In the genomic region with DNA sequence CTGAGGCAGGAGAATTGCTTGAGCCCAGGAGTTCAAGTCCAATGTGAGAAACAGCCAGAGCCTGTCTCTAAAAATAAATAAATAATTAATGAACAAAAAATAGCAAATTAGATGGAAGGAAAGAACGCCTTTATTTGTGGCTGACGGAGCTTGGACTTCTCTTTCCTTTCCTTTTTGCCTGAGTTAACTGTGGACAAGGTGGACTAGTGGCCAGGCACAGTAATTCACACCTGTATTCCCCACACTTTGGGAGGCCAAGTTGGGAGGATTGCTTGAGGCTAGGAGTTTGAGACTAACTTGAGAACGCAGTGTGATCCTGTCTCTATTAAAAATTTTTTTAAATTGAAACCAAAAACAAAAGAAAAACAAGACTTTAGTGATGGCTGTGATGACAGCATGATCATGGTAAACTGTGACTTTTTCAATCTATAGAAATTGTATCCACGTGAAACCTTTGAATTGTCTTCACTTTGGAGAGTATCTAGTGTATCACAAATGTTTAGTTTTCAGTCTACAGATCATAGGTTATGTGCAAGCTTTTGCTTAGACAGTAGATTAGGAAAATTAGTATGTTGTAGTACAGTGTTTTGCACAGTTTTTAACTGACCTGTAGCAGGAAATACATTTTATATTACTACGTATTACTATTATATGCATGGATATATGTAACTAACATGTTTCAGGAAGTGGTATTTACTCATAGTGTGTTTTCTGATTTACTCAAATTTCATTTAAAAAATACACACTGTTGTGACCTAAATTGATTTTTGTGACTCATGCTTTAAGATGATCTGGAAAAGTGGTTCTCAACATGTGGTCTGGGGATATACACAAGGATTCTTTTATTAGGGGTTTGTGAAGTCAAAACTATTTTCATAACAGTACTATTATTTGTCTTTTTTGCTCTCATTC, we compare ENCODE assay signal across 14 cellular contexts. TPM values are rescaled to one million over a fixed set of nuclear protein-coding genes. Genes with fewer than 3 reads are reported as not detected.
DNase-seq lines count a peak whose midpoint lies in the region; ATAC-seq and TF ChIP-seq lines count a peak whose summit lies in the region.
"Had no signal": no experiment of that assay in that cellular context is flagged by ENCODE, and none has a peak within 500 bp of the region (broad histone marks: within the 10 kb centered on the region; RNA-seq: fewer than 3 reads in every experiment).

No MANE protein-coding gene starts in this region.

- H3K27me3 ChIP-seq in GM23248 (replicated peaks; ENCODE audit: insufficient read depth) (no peaks in the 10 kb centered on the region), SJCRH30 (no peaks in the 10 kb centered on the region)

- no peak overlapping the region for H3K27ac ChIP-seq in GM23248
- H3K27ac ChIP-seq in SJCRH30, result no peak overlapping the region
- H3K27ac ChIP-seq: skin epidermis had no signal

- H3K9me3 ChIP-seq in GM23248 (ENCODE audit: low read depth) (no peaks in the 10 kb centered on the region), SJCRH30 (replicated peaks) (no peaks in the 10 kb centered on the region)

- H3K27me3 Mint-ChIP-seq in CD14-positive monocyte (ENCODE audit: low read depth in 3 of 3), result peaks cover 0 to under 1% (median 0%) of the 10 kb centered on the region in 3 donors
- H3K27me3 Mint-ChIP-seq in activated T-helper 1 cell treated with anti-CD3 and anti-CD28 coated beads, Interleukin-12 subunit alpha, Interleukin-12 subunit beta, Interleukin-2, Interleukin-4 antibody, amounts not matched to agents 30 ng/mL and 10 ng/mL and 1 ng/mL, durations not matched to agents 14 hours and 24 hours and 36 hours (ENCODE audit: insufficient read depth), result no peaks in the 10 kb centered on the region

- H3K27ac Mint-ChIP-seq in CD14-positive monocyte, result peak overlapping the region in 4 of 7 donors; percentile 8 to 76 (median 63)
- peak overlapping the region; percentile 23 for H3K27ac Mint-ChIP-seq in activated T-helper 1 cell treated with anti-CD3 and anti-CD28 coated beads, Interleukin-12 subunit alpha, Interleukin-12 subunit beta, Interleukin-2, Interleukin-4 antibody, amounts not matched to agents 30 ng/mL and 10 ng/mL and 1 ng/mL, durations not matched to agents 14 hours and 24 hours and 36 hours

- in situ Hi-C loops in GM23248 (cut with MboI), result no loop called here
- in situ Hi-C loops in KBM-7 (cut with MboI; ENCODE audit: low pct_unique_long_range_greater_than_20kb, low sequenced_read_pairs), result no loop called here

- peaks cover 21% of the 10 kb centered on the region for H3F3A ChIP-seq in GM23248 (ENCODE audit: insufficient read depth)

- no peak for ATAC-seq in GM18511 (IDR thresholded peaks at IDR 0.05; ENCODE audit: unreplicated experiment)
- ATAC-seq in HG03439 (IDR thresholded peaks at IDR 0.05; ENCODE audit: unreplicated experiment), result no peak

- intact Hi-C loops in CD14-positive monocyte (cut with micrococcal nuclease), result no loop called here
- intact Hi-C loops in activated T-helper 1 cell treated with anti-CD3 and anti-CD28 coated beads, Interleukin-12 subunit alpha, Interleukin-12 subunit beta, Interleukin-2, Interleukin-4 antibody, amounts not matched to agents 30 ng/mL and 10 ng/mL and 1 ng/mL, durations not matched to agents 14 hours and 24 hours and 36 hours (cut with micrococcal nuclease), result loop anchor here (1.0 kb wide), 1 partner anchor 42 kb away; a partner anchor contains a TSS

- H3K4me3 Mint-ChIP-seq in CD14-positive monocyte, result no peak overlapping the region
- H3K4me3 Mint-ChIP-seq in activated T-helper 1 cell treated with anti-CD3 and anti-CD28 coated beads, Interleukin-12 subunit alpha, Interleukin-12 subunit beta, Interleukin-2, Interleukin-4 antibody, amounts not matched to agents 30 ng/mL and 10 ng/mL and 1 ng/mL, durations not matched to agents 14 hours and 24 hours and 36 hours, result no peak overlapping the region

- no peaks in the 10 kb centered on the region for H3K9me3 Mint-ChIP-seq in CD14-positive monocyte
- H3K9me3 Mint-ChIP-seq in activated T-helper 1 cell treated with anti-CD3 and anti-CD28 coated beads, Interleukin-12 subunit alpha, Interleukin-12 subunit beta, Interleukin-2, Interleukin-4 antibody, amounts not matched to agents 30 ng/mL and 10 ng/mL and 1 ng/mL, durations not matched to agents 14 hours and 24 hours and 36 hours, result no peaks in the 10 kb centered on the region

- H2AFZ ChIP-seq in GM23248, result no peak overlapping the region

- TF ChIP-seq CTCF in CD14-positive monocyte (IDR thresholded peaks at IDR 0.05), result no peak

- H3K79me2 ChIP-seq in GM23248 (ENCODE audit: insufficient read depth), result peaks cover 100% of the 10 kb centered on the region

- DNase-seq in CD14-positive monocyte (ENCODE audit: low spot score), result no peak
- DNase-seq in GM23248, result peak; percentile 38
- no peak for DNase-seq in activated T-helper 1 cell treated with anti-CD3 and anti-CD28 coated beads, Interleukin-12 subunit alpha, Interleukin-12 subunit beta, Interleukin-2, Interleukin-4 antibody, amounts not matched to agents 30 ng/mL and 10 ng/mL and 1 ng/mL, durations not matched to agents 14 hours and 24 hours and 36 hours (ENCODE audit: low spot score)
- DNase-seq in iris pigment epithelial cell (ENCODE audit: low read depth), result peak; percentile 65
- DNase-seq in SJCRH30, result no peak
- no peak for DNase-seq in KBM-7
- DNase-seq: amniotic stem cell, DMS 273 treated with DMSO at 0.1 percent for 48 hours, NCI-H1105 treated with DMSO at 0.1 percent for 48 hours, NCI-H510A treated with DMSO at 0.1 percent for 48 hours, SHP77 treated with DMSO at 0.1 percent for 48 hours had no signal

- H3K4me1 ChIP-seq in GM23248 (ENCODE audit: insufficient read depth) (peaks cover 12% of the 10 kb centered on the region; the same call in 1 of the 2 replicates), SJCRH30 (no peaks in the 10 kb centered on the region)

- 75 to 81% methylated on average over 5 of the region's 5 CpGs for WGBS in GM23248 (ENCODE audit: low coverage in 1 of 2, low lambda C conversion rate in 2 of 2, missing lambda C conversion rate in 2 of 2), 2 experiments

- peaks cover 41% of the 10 kb centered on the region for H4K20me1 ChIP-seq in GM23248 (ENCODE audit: insufficient read depth)

- peaks cover 27% of the 10 kb centered on the region for H3K4me1 Mint-ChIP-seq in CD14-positive monocyte
- peaks cover 43% of the 10 kb centered on the region for H3K4me1 Mint-ChIP-seq in activated T-helper 1 cell treated with anti-CD3 and anti-CD28 coated beads, Interleukin-12 subunit alpha, Interleukin-12 subunit beta, Interleukin-2, Interleukin-4 antibody, amounts not matched to agents 30 ng/mL and 10 ng/mL and 1 ng/mL, durations not matched to agents 14 hours and 24 hours and 36 hours (ENCODE audit: low read depth)

- H3K9me2 ChIP-seq in GM23248 (ENCODE audit: insufficient read depth), result no peaks in the 10 kb centered on the region

- no peak overlapping the region for H3K4me3 ChIP-seq in GM23248
- no peak overlapping the region for H3K4me3 ChIP-seq in SJCRH30
- H3K4me3 ChIP-seq: skin epidermis had no signal

- H3K9ac ChIP-seq in GM23248, result no peak overlapping the region

- peaks cover 23 to 40% of the 10 kb centered on the region in 2 donors for H3K36me3 Mint-ChIP-seq in CD14-positive monocyte
- peaks cover 10% of the 10 kb centered on the region for H3K36me3 Mint-ChIP-seq in activated T-helper 1 cell treated with anti-CD3 and anti-CD28 coated beads, Interleukin-12 subunit alpha, Interleukin-12 subunit beta, Interleukin-2, Interleukin-4 antibody, amounts not matched to agents 30 ng/mL and 10 ng/mL and 1 ng/mL, durations not matched to agents 14 hours and 24 hours and 36 hours (ENCODE audit: low read depth)

- no peaks in the 10 kb centered on the region for H3K36me3 ChIP-seq in GM23248 (ENCODE audit: low read depth)
- 0 out of 2 replicates have a peak, but pooled peaks cover 2% of the 10 kb centered on the region for H3K36me3 ChIP-seq in SJCRH30

- H3K4me2 ChIP-seq in GM23248 (ENCODE audit: unreplicated experiment), result no peak overlapping the region

RNA-seq across cellular contexts. Expression of a gene that starts 42.1 kb away (rescaled TPM):
- polyA plus RNA-seq in CD14-positive monocyte, result 1 to 10 TPM; 2.6 to 3.9 TPM
- total RNA-seq in GM23248 (2014; rRNA removed; shearing (Covaris generic)), result 23.4 and 34.4 TPM in 2 replicates
- 10.9 and 12.1 TPM in 2 replicates for polyA plus RNA-seq in GM23248 (2016; fragmentation: Nextera tagmentation; extraction: Ambion mirVana)
- total RNA-seq in activated T-helper 1 cell treated with anti-CD3 and anti-CD28 coated beads, Interleukin-12 subunit alpha, Interleukin-12 subunit beta, Interleukin-2, Interleukin-4 antibody, amounts not matched to agents 30 ng/mL and 10 ng/mL and 1 ng/mL, durations not matched to agents 14 hours and 24 hours and 36 hours, result 114 and 119 TPM in 2 replicates
- total RNA-seq in SJCRH30 (2014; rRNA removed; shearing (Covaris generic)), result 32.2 and 33.7 TPM in 2 replicates

Comparison
In these comparisons a context has a peak if more than half of its experiments do, and no peak if none do; other contexts are left out.
1. DNase-seq: peak in GM23248 (single experiment) and iris pigment epithelial cell (single experiment); none in CD14-positive monocyte (single experiment), activated T-helper 1 cell treated with anti-CD3 and anti-CD28 coated beads, Interleukin-12 subunit alpha, Interleukin-12 subunit beta, Interleukin-2, Interleukin-4 antibody, amounts not matched to agents 30 ng/mL and 10 ng/mL and 1 ng/mL, durations not matched to agents 14 hours and 24 hours and 36 hours (single experiment), SJCRH30 (0 of 2) and KBM-7 (single experiment).